1 cellular context compared by ENCODE assay signal in the genomic region with DNA sequence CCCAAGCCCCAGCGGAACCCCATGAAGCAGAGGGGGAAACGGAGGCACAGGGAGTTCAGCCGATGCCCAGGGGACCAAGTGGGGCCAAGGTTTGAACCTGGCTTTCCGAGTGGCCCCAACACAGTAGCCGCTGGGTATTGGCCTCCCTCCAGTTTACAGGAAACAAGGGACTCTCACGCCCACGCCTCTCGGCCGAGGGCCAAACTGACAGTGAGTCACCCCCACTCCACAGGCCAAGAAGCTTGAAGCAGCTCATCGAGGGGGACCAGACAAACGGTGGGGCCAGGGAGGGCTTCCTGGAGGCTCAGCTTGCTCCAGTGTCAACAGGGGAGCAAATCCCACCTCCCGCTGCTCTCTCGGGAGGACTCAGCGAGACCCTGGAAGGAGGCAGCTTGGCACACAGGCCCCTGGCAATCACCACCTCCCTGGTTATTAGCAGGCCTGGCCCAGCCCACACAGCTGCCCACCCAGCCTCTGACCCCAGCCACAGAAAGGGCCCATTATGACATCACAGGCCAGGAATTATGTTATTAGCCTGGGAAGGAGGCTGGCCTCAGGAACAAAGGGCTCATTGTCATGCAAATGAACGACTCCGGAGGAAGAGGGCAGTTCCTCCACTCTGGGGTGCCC.
TF ChIP-seq lines count a peak whose summit lies in the region.

No MANE protein-coding gene starts in this region.

TF ChIP-seq in HepG2, 621 proteins besides CTCF, POLR2A, EP300 and RAD21 (continued from another document):
- TF ChIP-seq, protein P1, sequence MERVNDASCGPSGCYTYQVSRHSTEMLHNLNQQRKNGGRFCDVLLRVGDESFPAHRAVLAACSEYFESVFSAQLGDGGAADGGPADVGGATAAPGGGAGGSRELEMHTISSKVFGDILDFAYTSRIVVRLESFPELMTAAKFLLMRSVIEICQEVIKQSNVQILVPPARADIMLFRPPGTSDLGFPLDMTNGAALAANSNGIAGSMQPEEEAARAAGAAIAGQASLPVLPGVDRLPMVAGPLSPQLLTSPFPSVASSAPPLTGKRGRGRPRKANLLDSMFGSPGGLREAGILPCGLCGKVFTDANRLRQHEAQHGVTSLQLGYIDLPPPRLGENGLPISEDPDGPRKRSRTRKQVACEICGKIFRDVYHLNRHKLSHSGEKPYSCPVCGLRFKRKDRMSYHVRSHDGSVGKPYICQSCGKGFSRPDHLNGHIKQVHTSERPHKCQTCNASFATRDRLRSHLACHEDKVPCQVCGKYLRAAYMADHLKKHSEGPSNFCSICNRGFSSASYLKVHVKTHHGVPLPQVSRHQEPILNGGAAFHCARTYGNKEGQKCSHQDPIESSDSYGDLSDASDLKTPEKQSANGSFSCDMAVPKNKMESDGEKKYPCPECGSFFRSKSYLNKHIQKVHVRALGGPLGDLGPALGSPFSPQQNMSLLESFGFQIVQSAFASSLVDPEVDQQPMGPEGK (CRISPR knock-in tag; IDR thresholded peaks at IDR 0.05) = peak; percentile 34
- no peak for TF ChIP-seq ZBTB8A (CRISPR knock-in tag; IDR thresholded peaks at IDR 0.05; ENCODE audit: borderline replicate concordance, low read depth)
- TF ChIP-seq ZNF543 (CRISPR knock-in tag; IDR thresholded peaks at IDR 0.05) = 0 out of 2 replicates have a peak, but pooled peaks have one; percentile 34
- TF ChIP-seq, protein P2, sequence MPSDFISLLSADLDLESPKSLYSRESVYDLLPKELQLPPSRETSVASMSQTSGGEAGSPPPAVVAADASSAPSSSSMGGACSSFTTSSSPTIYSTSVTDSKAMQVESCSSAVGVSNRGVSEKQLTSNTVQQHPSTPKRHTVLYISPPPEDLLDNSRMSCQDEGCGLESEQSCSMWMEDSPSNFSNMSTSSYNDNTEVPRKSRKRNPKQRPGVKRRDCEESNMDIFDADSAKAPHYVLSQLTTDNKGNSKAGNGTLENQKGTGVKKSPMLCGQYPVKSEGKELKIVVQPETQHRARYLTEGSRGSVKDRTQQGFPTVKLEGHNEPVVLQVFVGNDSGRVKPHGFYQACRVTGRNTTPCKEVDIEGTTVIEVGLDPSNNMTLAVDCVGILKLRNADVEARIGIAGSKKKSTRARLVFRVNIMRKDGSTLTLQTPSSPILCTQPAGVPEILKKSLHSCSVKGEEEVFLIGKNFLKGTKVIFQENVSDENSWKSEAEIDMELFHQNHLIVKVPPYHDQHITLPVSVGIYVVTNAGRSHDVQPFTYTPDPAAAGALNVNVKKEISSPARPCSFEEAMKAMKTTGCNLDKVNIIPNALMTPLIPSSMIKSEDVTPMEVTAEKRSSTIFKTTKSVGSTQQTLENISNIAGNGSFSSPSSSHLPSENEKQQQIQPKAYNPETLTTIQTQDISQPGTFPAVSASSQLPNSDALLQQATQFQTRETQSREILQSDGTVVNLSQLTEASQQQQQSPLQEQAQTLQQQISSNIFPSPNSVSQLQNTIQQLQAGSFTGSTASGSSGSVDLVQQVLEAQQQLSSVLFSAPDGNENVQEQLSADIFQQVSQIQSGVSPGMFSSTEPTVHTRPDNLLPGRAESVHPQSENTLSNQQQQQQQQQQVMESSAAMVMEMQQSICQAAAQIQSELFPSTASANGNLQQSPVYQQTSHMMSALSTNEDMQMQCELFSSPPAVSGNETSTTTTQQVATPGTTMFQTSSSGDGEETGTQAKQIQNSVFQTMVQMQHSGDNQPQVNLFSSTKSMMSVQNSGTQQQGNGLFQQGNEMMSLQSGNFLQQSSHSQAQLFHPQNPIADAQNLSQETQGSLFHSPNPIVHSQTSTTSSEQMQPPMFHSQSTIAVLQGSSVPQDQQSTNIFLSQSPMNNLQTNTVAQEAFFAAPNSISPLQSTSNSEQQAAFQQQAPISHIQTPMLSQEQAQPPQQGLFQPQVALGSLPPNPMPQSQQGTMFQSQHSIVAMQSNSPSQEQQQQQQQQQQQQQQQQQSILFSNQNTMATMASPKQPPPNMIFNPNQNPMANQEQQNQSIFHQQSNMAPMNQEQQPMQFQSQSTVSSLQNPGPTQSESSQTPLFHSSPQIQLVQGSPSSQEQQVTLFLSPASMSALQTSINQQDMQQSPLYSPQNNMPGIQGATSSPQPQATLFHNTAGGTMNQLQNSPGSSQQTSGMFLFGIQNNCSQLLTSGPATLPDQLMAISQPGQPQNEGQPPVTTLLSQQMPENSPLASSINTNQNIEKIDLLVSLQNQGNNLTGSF (CRISPR knock-in tag; IDR thresholded peaks at IDR 0.05) = no peak
- 0 out of 2 replicates have a peak, but pooled peaks have one; percentile 30 for TF ChIP-seq NR2F6 (IDR thresholded peaks at IDR 0.05)
- no peak for TF ChIP-seq NR2F6 (CRISPR knock-in tag; IDR thresholded peaks at IDR 0.05)
- TF ChIP-seq, protein P3, sequence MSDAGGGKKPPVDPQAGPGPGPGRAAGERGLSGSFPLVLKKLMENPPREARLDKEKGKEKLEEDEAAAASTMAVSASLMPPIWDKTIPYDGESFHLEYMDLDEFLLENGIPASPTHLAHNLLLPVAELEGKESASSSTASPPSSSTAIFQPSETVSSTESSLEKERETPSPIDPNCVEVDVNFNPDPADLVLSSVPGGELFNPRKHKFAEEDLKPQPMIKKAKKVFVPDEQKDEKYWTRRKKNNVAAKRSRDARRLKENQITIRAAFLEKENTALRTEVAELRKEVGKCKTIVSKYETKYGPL (CRISPR knock-in tag; IDR thresholded peaks at IDR 0.05) = no peak
- peak; percentile 48; the same call in 1 of the 2 replicates for TF ChIP-seq ETV5 (CRISPR knock-in tag; IDR thresholded peaks at IDR 0.05; ENCODE audit: borderline replicate concordance)
- TF ChIP-seq ZFYVE20 (CRISPR knock-in tag; IDR thresholded peaks at IDR 0.05; ENCODE audit: borderline replicate concordance, low read depth) = no peak
